1 cellular context compared by ENCODE assay signal in the genomic region with DNA sequence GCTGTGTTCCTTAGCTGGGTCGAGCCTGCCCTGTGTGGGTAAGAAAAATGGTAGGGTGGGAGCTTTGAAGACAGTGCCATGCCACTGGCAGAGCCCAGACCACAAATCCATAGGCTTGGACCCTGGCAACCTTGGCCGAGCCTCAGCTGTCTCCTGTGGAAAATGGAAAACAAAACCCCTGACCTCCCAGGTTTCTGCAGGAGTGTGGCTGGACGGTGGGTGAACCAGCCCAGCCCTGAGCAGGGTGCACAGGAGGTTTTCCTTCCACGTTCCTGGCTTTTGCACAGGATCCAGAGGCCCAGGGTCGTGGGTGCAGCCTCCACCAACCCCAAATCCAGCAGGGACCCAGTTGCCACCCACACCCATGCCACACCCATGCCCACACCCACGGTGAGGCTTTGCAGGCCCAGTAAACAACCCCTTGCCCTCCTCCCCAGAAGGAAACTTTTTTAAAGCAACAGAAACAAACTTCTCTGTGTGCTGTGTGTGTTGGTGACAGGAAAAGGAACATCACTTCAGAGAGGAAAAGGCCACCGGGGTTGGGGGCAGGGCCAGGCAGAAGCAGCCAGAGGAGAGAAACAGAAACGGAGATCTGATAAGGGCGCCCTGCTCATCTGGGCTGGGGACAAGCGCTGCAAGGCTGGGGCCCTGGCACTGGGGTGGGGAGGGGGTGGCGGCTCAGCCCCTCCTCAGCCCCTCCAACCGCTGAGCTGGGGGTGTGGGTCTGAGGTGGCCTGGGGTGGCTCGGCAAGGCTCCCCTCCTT.
A peak's percentile ranks its signal among the peaks of the same experiment; 100 is the strongest.
TF ChIP-seq lines count a peak whose summit lies in the region.

No MANE protein-coding gene starts in this region.

TF ChIP-seq in K562, 482 proteins besides CTCF, POLR2A, EP300 and RAD21 (continued from another document and continues in another):
- TF ChIP-seq, protein P1, sequence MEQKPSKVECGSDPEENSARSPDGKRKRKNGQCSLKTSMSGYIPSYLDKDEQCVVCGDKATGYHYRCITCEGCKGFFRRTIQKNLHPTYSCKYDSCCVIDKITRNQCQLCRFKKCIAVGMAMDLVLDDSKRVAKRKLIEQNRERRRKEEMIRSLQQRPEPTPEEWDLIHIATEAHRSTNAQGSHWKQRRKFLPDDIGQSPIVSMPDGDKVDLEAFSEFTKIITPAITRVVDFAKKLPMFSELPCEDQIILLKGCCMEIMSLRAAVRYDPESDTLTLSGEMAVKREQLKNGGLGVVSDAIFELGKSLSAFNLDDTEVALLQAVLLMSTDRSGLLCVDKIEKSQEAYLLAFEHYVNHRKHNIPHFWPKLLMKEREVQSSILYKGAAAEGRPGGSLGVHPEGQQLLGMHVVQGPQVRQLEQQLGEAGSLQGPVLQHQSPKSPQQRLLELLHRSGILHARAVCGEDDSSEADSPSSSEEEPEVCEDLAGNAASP (IDR thresholded peaks at IDR 0.05) = no peak
- peak; percentile 96 for TF ChIP-seq LEF1 (IDR thresholded peaks at IDR 0.05)
- TF ChIP-seq, protein P2, sequence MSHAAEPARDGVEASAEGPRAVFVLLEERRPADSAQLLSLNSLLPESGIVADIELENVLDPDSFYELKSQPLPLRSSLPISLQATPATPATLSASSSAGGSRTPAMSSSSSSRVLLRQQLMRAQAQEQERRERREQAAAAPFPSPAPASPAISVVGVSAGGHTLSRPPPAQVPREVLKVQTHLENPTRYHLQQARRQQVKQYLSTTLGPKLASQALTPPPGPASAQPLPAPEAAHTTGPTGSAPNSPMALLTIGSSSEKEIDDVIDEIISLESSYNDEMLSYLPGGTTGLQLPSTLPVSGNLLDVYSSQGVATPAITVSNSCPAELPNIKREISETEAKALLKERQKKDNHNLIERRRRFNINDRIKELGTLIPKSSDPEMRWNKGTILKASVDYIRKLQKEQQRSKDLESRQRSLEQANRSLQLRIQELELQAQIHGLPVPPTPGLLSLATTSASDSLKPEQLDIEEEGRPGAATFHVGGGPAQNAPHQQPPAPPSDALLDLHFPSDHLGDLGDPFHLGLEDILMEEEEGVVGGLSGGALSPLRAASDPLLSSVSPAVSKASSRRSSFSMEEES (CRISPR knock-in tag; IDR thresholded peaks at IDR 0.05) = no peak
- TF ChIP-seq FOXJ2 (tag; IDR thresholded peaks at IDR 0.05) = no peak
- no peak for TF ChIP-seq SIN3B (IDR thresholded peaks at IDR 0.05; ENCODE audit: low read depth)
- peak; percentile 57; the same call in 1 of the 2 replicates for TF ChIP-seq SMAD4 (CRISPR knock-in tag; conservative IDR thresholded peaks at IDR 0.05)
- TF ChIP-seq NR2C1 (IDR thresholded peaks at IDR 0.05) = no peak
- TF ChIP-seq NR2C1 (tag; IDR thresholded peaks at IDR 0.05) = peak; percentile 39; the same call in 1 of the 2 replicates
- no peak for TF ChIP-seq PHF21A (IDR thresholded peaks at IDR 0.05; ENCODE audit: borderline replicate concordance, low read depth)
- TF ChIP-seq NCOA4 (IDR thresholded peaks at IDR 0.05; ENCODE audit: partially characterized antibody) = no peak
- no peak for TF ChIP-seq ZNF584 (CRISPR knock-in tag; IDR thresholded peaks at IDR 0.05; ENCODE audit: low read depth)
- no peak for TF ChIP-seq SNAPC5 (CRISPR knock-in tag; IDR thresholded peaks at IDR 0.05)
- no peak for TF ChIP-seq GABPB1 (CRISPR knock-in tag; IDR thresholded peaks at IDR 0.05)
- TF ChIP-seq FOXA1 (IDR thresholded peaks at IDR 0.05; ENCODE audit: borderline replicate concordance) = no peak
- TF ChIP-seq CHD1 (IDR thresholded peaks at IDR 0.05; ENCODE audit: low read length) = no peak
- TF ChIP-seq, protein P3, sequence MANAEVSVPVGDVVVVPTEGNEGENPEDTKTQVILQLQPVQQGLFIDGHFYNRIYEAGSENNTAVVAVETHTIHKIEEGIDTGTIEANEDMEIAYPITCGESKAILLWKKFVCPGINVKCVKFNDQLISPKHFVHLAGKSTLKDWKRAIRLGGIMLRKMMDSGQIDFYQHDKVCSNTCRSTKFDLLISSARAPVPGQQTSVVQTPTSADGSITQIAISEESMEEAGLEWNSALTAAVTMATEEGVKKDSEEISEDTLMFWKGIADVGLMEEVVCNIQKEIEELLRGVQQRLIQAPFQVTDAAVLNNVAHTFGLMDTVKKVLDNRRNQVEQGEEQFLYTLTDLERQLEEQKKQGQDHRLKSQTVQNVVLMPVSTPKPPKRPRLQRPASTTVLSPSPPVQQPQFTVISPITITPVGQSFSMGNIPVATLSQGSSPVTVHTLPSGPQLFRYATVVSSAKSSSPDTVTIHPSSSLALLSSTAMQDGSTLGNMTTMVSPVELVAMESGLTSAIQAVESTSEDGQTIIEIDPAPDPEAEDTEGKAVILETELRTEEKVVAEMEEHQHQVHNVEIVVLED (CRISPR knock-in tag; IDR thresholded peaks at IDR 0.05) = no peak
- no peak for TF ChIP-seq FIP1L1 (IDR thresholded peaks at IDR 0.05; ENCODE audit: low read depth, low read length, poor library complexity, severe bottlenecking)
- TF ChIP-seq, protein P4, sequence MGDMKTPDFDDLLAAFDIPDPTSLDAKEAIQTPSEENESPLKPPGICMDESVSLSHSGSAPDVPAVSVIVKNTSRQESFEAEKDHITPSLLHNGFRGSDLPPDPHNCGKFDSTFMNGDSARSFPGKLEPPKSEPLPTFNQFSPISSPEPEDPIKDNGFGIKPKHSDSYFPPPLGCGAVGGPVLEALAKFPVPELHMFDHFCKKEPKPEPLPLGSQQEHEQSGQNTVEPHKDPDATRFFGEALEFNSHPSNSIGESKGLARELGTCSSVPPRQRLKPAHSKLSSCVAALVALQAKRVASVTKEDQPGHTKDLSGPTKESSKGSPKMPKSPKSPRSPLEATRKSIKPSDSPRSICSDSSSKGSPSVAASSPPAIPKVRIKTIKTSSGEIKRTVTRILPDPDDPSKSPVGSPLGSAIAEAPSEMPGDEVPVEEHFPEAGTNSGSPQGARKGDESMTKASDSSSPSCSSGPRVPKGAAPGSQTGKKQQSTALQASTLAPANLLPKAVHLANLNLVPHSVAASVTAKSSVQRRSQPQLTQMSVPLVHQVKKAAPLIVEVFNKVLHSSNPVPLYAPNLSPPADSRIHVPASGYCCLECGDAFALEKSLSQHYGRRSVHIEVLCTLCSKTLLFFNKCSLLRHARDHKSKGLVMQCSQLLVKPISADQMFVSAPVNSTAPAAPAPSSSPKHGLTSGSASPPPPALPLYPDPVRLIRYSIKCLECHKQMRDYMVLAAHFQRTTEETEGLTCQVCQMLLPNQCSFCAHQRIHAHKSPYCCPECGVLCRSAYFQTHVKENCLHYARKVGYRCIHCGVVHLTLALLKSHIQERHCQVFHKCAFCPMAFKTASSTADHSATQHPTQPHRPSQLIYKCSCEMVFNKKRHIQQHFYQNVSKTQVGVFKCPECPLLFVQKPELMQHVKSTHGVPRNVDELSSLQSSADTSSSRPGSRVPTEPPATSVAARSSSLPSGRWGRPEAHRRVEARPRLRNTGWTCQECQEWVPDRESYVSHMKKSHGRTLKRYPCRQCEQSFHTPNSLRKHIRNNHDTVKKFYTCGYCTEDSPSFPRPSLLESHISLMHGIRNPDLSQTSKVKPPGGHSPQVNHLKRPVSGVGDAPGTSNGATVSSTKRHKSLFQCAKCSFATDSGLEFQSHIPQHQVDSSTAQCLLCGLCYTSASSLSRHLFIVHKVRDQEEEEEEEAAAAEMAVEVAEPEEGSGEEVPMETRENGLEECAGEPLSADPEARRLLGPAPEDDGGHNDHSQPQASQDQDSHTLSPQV (IDR thresholded peaks at IDR 0.05) = peak; percentile 93
- TF ChIP-seq, protein P5, sequence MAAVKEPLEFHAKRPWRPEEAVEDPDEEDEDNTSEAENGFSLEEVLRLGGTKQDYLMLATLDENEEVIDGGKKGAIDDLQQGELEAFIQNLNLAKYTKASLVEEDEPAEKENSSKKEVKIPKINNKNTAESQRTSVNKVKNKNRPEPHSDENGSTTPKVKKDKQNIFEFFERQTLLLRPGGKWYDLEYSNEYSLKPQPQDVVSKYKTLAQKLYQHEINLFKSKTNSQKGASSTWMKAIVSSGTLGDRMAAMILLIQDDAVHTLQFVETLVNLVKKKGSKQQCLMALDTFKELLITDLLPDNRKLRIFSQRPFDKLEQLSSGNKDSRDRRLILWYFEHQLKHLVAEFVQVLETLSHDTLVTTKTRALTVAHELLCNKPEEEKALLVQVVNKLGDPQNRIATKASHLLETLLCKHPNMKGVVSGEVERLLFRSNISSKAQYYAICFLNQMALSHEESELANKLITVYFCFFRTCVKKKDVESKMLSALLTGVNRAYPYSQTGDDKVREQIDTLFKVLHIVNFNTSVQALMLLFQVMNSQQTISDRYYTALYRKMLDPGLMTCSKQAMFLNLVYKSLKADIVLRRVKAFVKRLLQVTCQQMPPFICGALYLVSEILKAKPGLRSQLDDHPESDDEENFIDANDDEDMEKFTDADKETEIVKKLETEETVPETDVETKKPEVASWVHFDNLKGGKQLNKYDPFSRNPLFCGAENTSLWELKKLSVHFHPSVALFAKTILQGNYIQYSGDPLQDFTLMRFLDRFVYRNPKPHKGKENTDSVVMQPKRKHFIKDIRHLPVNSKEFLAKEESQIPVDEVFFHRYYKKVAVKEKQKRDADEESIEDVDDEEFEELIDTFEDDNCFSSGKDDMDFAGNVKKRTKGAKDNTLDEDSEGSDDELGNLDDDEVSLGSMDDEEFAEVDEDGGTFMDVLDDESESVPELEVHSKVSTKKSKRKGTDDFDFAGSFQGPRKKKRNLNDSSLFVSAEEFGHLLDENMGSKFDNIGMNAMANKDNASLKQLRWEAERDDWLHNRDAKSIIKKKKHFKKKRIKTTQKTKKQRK (IDR thresholded peaks at IDR 0.05; ENCODE audit: borderline replicate concordance, low read depth, low read length) = no peak
- TF ChIP-seq ZKSCAN8 (CRISPR knock-in tag; IDR thresholded peaks at IDR 0.05) = no peak
- TF ChIP-seq FOS (IDR thresholded peaks at IDR 0.05; ENCODE audit: extremely low read depth, insufficient read length) = no peak
- TF ChIP-seq RBM17 (IDR thresholded peaks at IDR 0.05; ENCODE audit: borderline replicate concordance, low read depth, low read length) = no peak
- TF ChIP-seq, protein P6, sequence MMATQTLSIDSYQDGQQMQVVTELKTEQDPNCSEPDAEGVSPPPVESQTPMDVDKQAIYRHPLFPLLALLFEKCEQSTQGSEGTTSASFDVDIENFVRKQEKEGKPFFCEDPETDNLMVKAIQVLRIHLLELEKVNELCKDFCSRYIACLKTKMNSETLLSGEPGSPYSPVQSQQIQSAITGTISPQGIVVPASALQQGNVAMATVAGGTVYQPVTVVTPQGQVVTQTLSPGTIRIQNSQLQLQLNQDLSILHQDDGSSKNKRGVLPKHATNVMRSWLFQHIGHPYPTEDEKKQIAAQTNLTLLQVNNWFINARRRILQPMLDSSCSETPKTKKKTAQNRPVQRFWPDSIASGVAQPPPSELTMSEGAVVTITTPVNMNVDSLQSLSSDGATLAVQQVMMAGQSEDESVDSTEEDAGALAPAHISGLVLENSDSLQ (IDR thresholded peaks at IDR 0.05) = peak; percentile 32
- TF ChIP-seq ETS1 (conservative IDR thresholded peaks at IDR 0.05; ENCODE audit: control insufficient read depth, low read depth, low read length) = no peak; the same call in 1 of the 2 replicates
- TF ChIP-seq, protein P7, sequence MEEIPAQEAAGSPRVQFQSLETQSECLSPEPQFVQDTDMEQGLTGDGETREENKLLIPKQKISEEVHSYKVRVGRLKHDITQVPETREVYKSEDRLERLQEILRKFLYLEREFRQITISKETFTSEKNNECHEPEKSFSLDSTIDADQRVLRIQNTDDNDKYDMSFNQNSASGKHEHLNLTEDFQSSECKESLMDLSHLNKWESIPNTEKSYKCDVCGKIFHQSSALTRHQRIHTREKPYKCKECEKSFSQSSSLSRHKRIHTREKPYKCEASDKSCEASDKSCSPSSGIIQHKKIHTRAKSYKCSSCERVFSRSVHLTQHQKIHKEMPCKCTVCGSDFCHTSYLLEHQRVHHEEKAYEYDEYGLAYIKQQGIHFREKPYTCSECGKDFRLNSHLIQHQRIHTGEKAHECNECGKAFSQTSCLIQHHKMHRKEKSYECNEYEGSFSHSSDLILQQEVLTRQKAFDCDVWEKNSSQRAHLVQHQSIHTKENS (CRISPR knock-in tag; IDR thresholded peaks at IDR 0.05) = no peak
- no peak for TF ChIP-seq ZC3H11A (IDR thresholded peaks at IDR 0.05; ENCODE audit: low read depth, low read length)
- 0 out of 2 replicates have a peak, but pooled peaks have one; percentile 59 for TF ChIP-seq ZNF76 (CRISPR knock-in tag; IDR thresholded peaks at IDR 0.05; ENCODE audit: borderline replicate concordance)
- TF ChIP-seq CBX8 (IDR thresholded peaks at IDR 0.05; ENCODE audit: borderline replicate concordance, extremely low read depth, low read depth, low read length, poor library complexity, severe bottlenecking) = no peak
- TF ChIP-seq, protein P8, sequence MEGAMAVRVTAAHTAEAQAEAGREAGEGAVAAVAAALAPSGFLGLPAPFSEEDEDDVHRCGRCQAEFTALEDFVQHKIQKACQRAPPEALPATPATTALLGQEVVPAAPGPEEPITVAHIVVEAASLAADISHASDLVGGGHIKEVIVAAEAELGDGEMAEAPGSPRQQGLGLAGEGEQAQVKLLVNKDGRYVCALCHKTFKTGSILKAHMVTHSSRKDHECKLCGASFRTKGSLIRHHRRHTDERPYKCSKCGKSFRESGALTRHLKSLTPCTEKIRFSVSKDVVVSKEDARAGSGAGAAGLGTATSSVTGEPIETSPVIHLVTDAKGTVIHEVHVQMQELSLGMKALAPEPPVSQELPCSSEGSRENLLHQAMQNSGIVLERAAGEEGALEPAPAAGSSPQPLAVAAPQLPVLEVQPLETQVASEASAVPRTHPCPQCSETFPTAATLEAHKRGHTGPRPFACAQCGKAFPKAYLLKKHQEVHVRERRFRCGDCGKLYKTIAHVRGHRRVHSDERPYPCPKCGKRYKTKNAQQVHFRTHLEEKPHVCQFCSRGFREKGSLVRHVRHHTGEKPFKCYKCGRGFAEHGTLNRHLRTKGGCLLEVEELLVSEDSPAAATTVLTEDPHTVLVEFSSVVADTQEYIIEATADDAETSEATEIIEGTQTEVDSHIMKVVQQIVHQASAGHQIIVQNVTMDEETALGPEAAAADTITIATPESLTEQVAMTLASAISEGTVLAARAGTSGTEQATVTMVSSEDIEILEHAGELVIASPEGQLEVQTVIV (CRISPR knock-in tag; IDR thresholded peaks at IDR 0.05; ENCODE audit: borderline replicate concordance) = no peak
- no peak for TF ChIP-seq CBX5 (IDR thresholded peaks at IDR 0.05; ENCODE audit: borderline replicate concordance, low read depth)
- no peak for TF ChIP-seq ZKSCAN1 (IDR thresholded peaks at IDR 0.05; ENCODE audit: low read depth, low read length)
- TF ChIP-seq HNRNPLL (IDR thresholded peaks at IDR 0.05; ENCODE audit: low read depth, low read length, poor library complexity, severe bottlenecking) = no peak
- no peak for TF ChIP-seq CHCHD3 (CRISPR knock-in tag; IDR thresholded peaks at IDR 0.05)
- no peak for TF ChIP-seq ARHGAP35 (IDR thresholded peaks at IDR 0.05; ENCODE audit: partially characterized antibody)
